Comparison of ENCODE assay signal across 21 cellular contexts in the genomic region with DNA sequence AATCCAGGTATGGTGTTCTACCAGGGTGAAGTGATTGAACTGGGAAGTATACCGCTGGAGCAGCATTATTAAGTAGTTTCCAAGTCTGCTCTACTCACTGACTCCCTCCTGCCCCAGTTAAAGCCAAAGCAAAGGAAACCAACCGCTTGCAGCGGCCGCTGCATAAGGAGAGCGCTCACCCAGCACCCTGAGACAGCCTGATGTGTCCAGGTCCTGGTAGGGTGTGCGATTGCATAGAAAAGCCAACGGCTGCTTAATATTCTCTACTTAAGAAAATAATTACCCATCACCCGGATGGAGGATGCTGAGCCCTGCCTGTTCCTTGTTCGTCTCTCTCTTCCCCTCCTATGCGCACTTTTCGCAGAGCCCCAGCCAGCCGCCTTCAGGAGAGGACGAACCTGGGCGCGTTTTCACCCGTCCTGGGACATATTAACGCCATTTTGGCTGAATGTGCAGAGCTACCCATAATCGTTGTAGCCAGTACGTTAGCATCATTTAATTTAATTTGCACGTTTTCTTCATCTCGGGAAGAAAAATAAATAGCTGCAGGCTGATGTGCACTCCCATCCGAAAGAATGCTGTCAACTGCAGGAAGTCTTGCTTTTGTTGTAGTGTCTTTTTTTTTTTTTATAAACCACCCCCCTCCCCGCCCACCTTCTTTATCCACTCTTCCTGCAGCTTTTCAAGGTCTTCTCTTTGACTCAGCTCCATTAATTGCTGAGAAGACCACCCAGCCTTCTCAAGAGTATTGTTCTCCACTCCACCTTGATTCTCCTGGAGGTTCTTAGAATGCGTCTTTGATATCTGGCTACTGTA.
DNase-seq lines count a peak whose midpoint lies in the region; TF ChIP-seq lines count a peak whose summit lies in the region.
"Had no signal": no experiment of that assay in that cellular context is flagged by ENCODE, and none has a peak within 500 bp of the region (broad histone marks: within the 10 kb centered on the region; RNA-seq: fewer than 3 reads in every experiment).

No MANE protein-coding gene starts in this region.

- no peak overlapping the region for H3K4ac ChIP-seq in H9 (ENCODE audit: low read depth, low read length)

- H3K9ac ChIP-seq in H9 (ENCODE audit: extremely low read depth, insufficient read length, low read length) (peak overlapping the region; percentile 13), neural progenitor cell (no peak overlapping the region)

- no CpG with 5 or more reads among the region's 24 CpGs for WGBS in H9 (ENCODE audit: extremely low coverage, insufficient read length, low lambda C conversion rate)

- H3K23me2 ChIP-seq in H9 (ENCODE audit: insufficient read length, low read depth, low read length, poor library complexity, severe bottlenecking), result peaks cover 6% of the 10 kb centered on the region

- H2BK5ac ChIP-seq in H9 (ENCODE audit: insufficient read length, low read length), result no peak overlapping the region

- H2BK20ac ChIP-seq in H9 (ENCODE audit: low read depth, low read length, poor library complexity, severe bottlenecking), result no peak overlapping the region

- no peak overlapping the region for H4K8ac ChIP-seq in H9 (replicated peaks; ENCODE audit: insufficient read length, low read depth, low read length)

- no peaks in the 10 kb centered on the region for H4K20me1 ChIP-seq in H9 (ENCODE audit: control insufficient read depth, insufficient read depth, insufficient read length)
- H4K20me1 ChIP-seq in neural progenitor cell (ENCODE audit: low read depth), result no peaks in the 10 kb centered on the region

- no peaks in the 10 kb centered on the region; a peak in 1 of 5 replicates for H3K9me3 Mint-ChIP-seq in H9
- H3K9me3 Mint-ChIP-seq in glutamatergic neuron (ENCODE audit: unreplicated experiment), result no peaks in the 10 kb centered on the region
- peaks cover 2% of the 10 kb centered on the region for H3K9me3 Mint-ChIP-seq in neural progenitor cell

- H3K56ac ChIP-seq in H9 (ENCODE audit: insufficient read length, low read depth, low read length), result no peak overlapping the region

- H3K4me2 ChIP-seq in H9 (ENCODE audit: insufficient read depth, insufficient read length, low read length) (peak overlapping the region; percentile 82), neural progenitor cell (peak overlapping the region; percentile 71)

- peak overlapping the region; percentile 34 for H3K4me3 ChIP-seq in neural progenitor cell
- H3K4me3 ChIP-seq: cardiac muscle cell, gastrocnemius medialis, MG63, ovary, tibial nerve had no signal

- DNase-seq in H9 (peak; percentile 55), NCI-H2227 (lab: John Stamatoyannopoulos, UW; ENCODE audit: unreplicated experiment) (peak; percentile 51), glutamatergic neuron (no peak), neural progenitor cell (ENCODE audit: low spot score) (peak; percentile 61), activated T-cell treated with anti-CD3 and anti-CD28 coated beads for 4 hours (no peak), GM03348 (ENCODE audit: low spot score) (no peak)
- no peak for DNase-seq in effector CD8-positive, alpha-beta T cell (lab: John Stamatoyannopoulos, UW)
- DNase-seq: activated CD4-positive, alpha-beta T cell treated with anti-CD3 and anti-CD28 coated beads for 48 hours; activated CD8-positive, alpha-beta memory T cell treated with anti-CD3 and anti-CD28 coated beads, Interleukin-2, amount 50 U/mL, for 4 hours; activated effector memory CD4-positive, alpha-beta T cell treated with Interleukin-2 at 50 U/mL for 16 hours; amniotic stem cell; gastrocnemius medialis; left ventricle myocardium superior; MG63; NCI-H1694; NCI-H446; ovary; stimulated activated naive CD4-positive, alpha-beta T cell had no signal

- no peaks in the 10 kb centered on the region for H3K79me2 ChIP-seq in H9 (ENCODE audit: insufficient read depth, low read length)
- H3K79me2 ChIP-seq in neural progenitor cell (ENCODE audit: low read depth), result no peaks in the 10 kb centered on the region

- H2BK120ac ChIP-seq in H9 (ENCODE audit: low read depth, low read length, poor library complexity, severe bottlenecking), result no peak overlapping the region

- H3K14ac ChIP-seq in H9 (ENCODE audit: insufficient read depth, low read length), result peak overlapping the region; percentile 78; the same call in 1 of the 2 replicates

- no peak overlapping the region for H3T11ph ChIP-seq in H9 (ENCODE audit: low read length)

- no peak overlapping the region for H3K23ac ChIP-seq in H9 (ENCODE audit: insufficient read length, low read depth, low read length)

- H2BK15ac ChIP-seq in H9 (ENCODE audit: low read depth, low read length), result no peak overlapping the region

- peaks cover 15% of the 10 kb centered on the region; the same call in 1 of the 2 replicates for H3K27me3 ChIP-seq in H9 (ENCODE audit: insufficient read depth, low read length)
- H3K27me3 ChIP-seq in neural progenitor cell, result peaks cover 91% of the 10 kb centered on the region
- H3K27me3 ChIP-seq: ovary had no signal

- peaks cover 8% of the 10 kb centered on the region for H3F3A ChIP-seq in neural progenitor cell (ENCODE audit: low read depth)

- H3K27ac Mint-ChIP-seq in H9 (no peak overlapping the region; a peak in 2 of 7 replicates), glutamatergic neuron (ENCODE audit: unreplicated experiment) (no peak overlapping the region), neural progenitor cell (peak overlapping the region; percentile 75)

- peak overlapping the region; percentile 72 for H3K18ac ChIP-seq in H9 (ENCODE audit: insufficient read length, low read depth, low read length)

- H3K27me3 Mint-ChIP-seq in H9 (ENCODE audit: low read depth) (peaks cover 92% of the 10 kb centered on the region), glutamatergic neuron (ENCODE audit: unreplicated experiment) (peaks cover 5% of the 10 kb centered on the region), neural progenitor cell (ENCODE audit: insufficient read depth, low read depth) (peaks cover 24% of the 10 kb centered on the region)

- H3K4me1 ChIP-seq in H9 (ENCODE audit: insufficient read depth, low read length) (peaks cover 23% of the 10 kb centered on the region), neural progenitor cell (peaks cover 14% of the 10 kb centered on the region)
- H3K4me1 ChIP-seq: gastrocnemius medialis had no signal

- no peak overlapping the region for H2AK5ac ChIP-seq in H9 (ENCODE audit: insufficient read length, low read length)

- H3K4me3 Mint-ChIP-seq in H9, result peak overlapping the region; percentile 63 to 76
- H3K4me3 Mint-ChIP-seq in glutamatergic neuron (ENCODE audit: unreplicated experiment), result peak overlapping the region; percentile 60
- H3K4me3 Mint-ChIP-seq in neural progenitor cell, result peak overlapping the region; percentile 81

- H4K5ac ChIP-seq in H9 (ENCODE audit: insufficient read length, low read depth, low read length), result no peak overlapping the region

- H2AFZ ChIP-seq in H9 (ENCODE audit: low read length) (peak overlapping the region; percentile 70), neural progenitor cell (replicated peaks) (no peak overlapping the region)

- H2BK12ac ChIP-seq in H9 (ENCODE audit: insufficient read length, low read depth, low read length), result no peak overlapping the region

- TF ChIP-seq CTCF in H9 (conservative IDR thresholded peaks at IDR 0.05) (no peak), glutamatergic neuron (IDR thresholded peaks at IDR 0.05; ENCODE audit: partially characterized antibody, unreplicated experiment) (no peak), neural progenitor cell (IDR thresholded peaks at IDR 0.05) (no peak)

- H3K27ac ChIP-seq in H9 (ENCODE audit: insufficient read length, low read depth, low read length) (no peak overlapping the region), neural progenitor cell (no peak overlapping the region)
- H3K27ac ChIP-seq: cardiac muscle cell, gastrocnemius medialis, ovary, tibial nerve had no signal

- no peak overlapping the region for H4K91ac ChIP-seq in H9 (ENCODE audit: insufficient read length, low read depth, low read length)

- H3K4me1 Mint-ChIP-seq in H9, result peaks cover 74 to 85% of the 10 kb centered on the region in 2 experiments
- H3K4me1 Mint-ChIP-seq in glutamatergic neuron (ENCODE audit: low read depth, unreplicated experiment), result peaks cover 17% of the 10 kb centered on the region
- H3K4me1 Mint-ChIP-seq in neural progenitor cell, result peaks cover 48% of the 10 kb centered on the region

- H3K36me3 ChIP-seq in neural progenitor cell, result no peaks in the 10 kb centered on the region
- H3K36me3 ChIP-seq: cardiac muscle cell, gastrocnemius medialis, MG63, ovary, tibial nerve had no signal

- H3K36me3 Mint-ChIP-seq in H9 (ENCODE audit: insufficient read depth in 1 of 3, low read depth in 3 of 3) (no peaks in the 10 kb centered on the region), glutamatergic neuron (ENCODE audit: unreplicated experiment) (no peaks in the 10 kb centered on the region), neural progenitor cell (no peaks in the 10 kb centered on the region)
- H3K36me3 Mint-ChIP-seq: IgD-negative memory B cell had no signal

- H3K9me3 ChIP-seq in H9 (ENCODE audit: control insufficient read depth, low read depth, low read length), result no peaks in the 10 kb centered on the region
- H3K9me3 ChIP-seq in neural progenitor cell (ENCODE audit: low read depth), result no peaks in the 10 kb centered on the region
- H3K9me3 ChIP-seq: gastrocnemius medialis, MG63, ovary, tibial nerve had no signal

- H3K79me1 ChIP-seq in H9 (ENCODE audit: insufficient read depth, low read depth, low read length, poor library complexity, severe bottlenecking), result no peaks in the 10 kb centered on the region

Comparison
In these comparisons a context has a peak if more than half of its experiments do, and no peak if none do; other contexts are left out.
1. DNase-seq: peak in H9 (single experiment), NCI-H2227 (single experiment) and neural progenitor cell (single experiment); none in glutamatergic neuron (single experiment), activated T-cell treated with anti-CD3 and anti-CD28 coated beads for 4 hours (single experiment), GM03348 (single experiment) and effector CD8-positive, alpha-beta T cell (single experiment).
2. Peak in every context shown above with its lines, with median percentiles within 50 percentile points of each other: H3K4me3 Mint-ChIP-seq.